ENCODE assay signal across 12 cellular contexts in the genomic region with DNA sequence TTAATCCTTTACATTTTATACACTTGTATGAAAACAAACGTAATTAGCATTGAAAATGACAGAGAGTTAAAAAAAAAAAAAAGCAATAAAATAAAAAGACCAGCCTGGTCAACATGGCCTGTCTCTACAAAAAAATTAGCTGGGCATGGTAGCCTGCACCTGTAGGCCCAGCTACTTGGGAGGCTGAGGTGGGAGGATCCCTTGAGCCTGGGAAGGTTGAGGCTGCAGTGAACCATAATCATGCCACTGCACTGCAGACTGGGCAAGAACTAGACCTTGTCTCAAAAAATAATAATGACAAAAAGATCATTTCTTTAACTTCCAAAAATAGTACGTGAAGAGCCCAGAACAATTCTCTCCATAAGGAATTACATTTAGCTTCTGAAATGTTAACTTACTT. TPM values are rescaled to one million over a fixed set of nuclear protein-coding genes. Genes with fewer than 3 reads are reported as not detected.
A peak's percentile ranks its signal among the peaks of the same experiment; 100 is the strongest.
DNase-seq lines count a peak whose midpoint lies in the region; ATAC-seq and TF ChIP-seq lines count a peak whose summit lies in the region.
"Had no signal": no experiment of that assay in that cellular context is flagged by ENCODE, and none has a peak within 500 bp of the region (broad histone marks: within the 10 kb centered on the region; RNA-seq: fewer than 3 reads in every experiment).

No MANE protein-coding gene starts in this region.

- DNase-seq in T-helper 1 cell (no peak), OCI-LY7 (ENCODE audit: low spot score) (no peak), caudate nucleus (lab: John Stamatoyannopoulos, UW) (no peak), NCI-H2107 (lab: John Stamatoyannopoulos, UW) (no peak)
- DNase-seq: 8988T; stimulated activated CD4-positive, alpha-beta T cell treated with anti-CD3 and anti-CD28 coated beads, Interleukin-15, amount 100 ng/mL, for 24 hours; uterus had no signal

- H2AFZ ChIP-seq in OCI-LY7 (ENCODE audit: low read length) (no peak overlapping the region), parathyroid adenoma (no peak overlapping the region)

- peaks cover 43% of the 10 kb centered on the region for H3K36me3 Mint-ChIP-seq in T-helper 1 cell treated with Interleukin-12 subunit alpha and Interleukin-12 subunit beta and Interleukin-4 antibody, amounts not matched to agents 30 μg/mL and 1 μg/mL, for 36 hours (ENCODE audit: low read depth)

- intact Hi-C loops in OCI-LY7 (cut with micrococcal nuclease; ENCODE audit: unreplicated experiment) = no loop called here

- peaks cover 54% of the 10 kb centered on the region for H3K79me2 ChIP-seq in OCI-LY7 (ENCODE audit: insufficient read depth, low read depth, low read length)
- peaks cover 16% of the 10 kb centered on the region for H3K79me2 ChIP-seq in parathyroid adenoma

- H3K9ac ChIP-seq in endocrine pancreas (ENCODE audit: control insufficient read depth, insufficient read depth, low read length) (no peak overlapping the region), parathyroid adenoma (no peak overlapping the region)

- CTCF ChIA-PET in OCI-LY7 (lab: Charles Lee; ENCODE audit: unreplicated experiment) = no interaction called here

- H3K4me1 Mint-ChIP-seq in T-helper 1 cell treated with Interleukin-12 subunit alpha and Interleukin-12 subunit beta and Interleukin-4 antibody, amounts not matched to agents 30 μg/mL and 1 μg/mL, for 36 hours (ENCODE audit: low read depth) = peaks cover 46% of the 10 kb centered on the region

- H3K27me3 Mint-ChIP-seq in T-helper 1 cell treated with Interleukin-12 subunit alpha and Interleukin-12 subunit beta and Interleukin-4 antibody, amounts not matched to agents 30 μg/mL and 1 μg/mL, for 36 hours (ENCODE audit: low read depth) = peaks cover 5% of the 10 kb centered on the region

- H3K9me2 ChIP-seq in OCI-LY7 (ENCODE audit: insufficient read depth, low read length) = no peaks in the 10 kb centered on the region

- TF ChIP-seq CTCF in OCI-LY7 (conservative IDR thresholded peaks at IDR 0.05; ENCODE audit: low read length) (no peak), parathyroid adenoma (IDR thresholded peaks at IDR 0.05) (no peak)

- H3K27ac Mint-ChIP-seq in T-helper 1 cell treated with Interleukin-12 subunit alpha and Interleukin-12 subunit beta and Interleukin-4 antibody, amounts not matched to agents 30 μg/mL and 1 μg/mL, for 36 hours = no peak overlapping the region

- H3K27ac ChIP-seq in OCI-LY7 (ENCODE audit: low read depth, low read length, poor library complexity, severe bottlenecking) (no peak overlapping the region), parathyroid adenoma (no peak overlapping the region), caudate nucleus (ENCODE audit: low read depth, low read length) (no peak overlapping the region)
- H3K27ac ChIP-seq: RWPE1 had no signal

- H3K36me3 ChIP-seq in OCI-LY7 (ENCODE audit: insufficient read depth, low read length) (peaks cover 62% of the 10 kb centered on the region), endocrine pancreas (ENCODE audit: control insufficient read depth, insufficient read depth, low read length) (peaks cover 3% of the 10 kb centered on the region), parathyroid adenoma (ENCODE audit: control insufficient read depth, insufficient read depth, low read length) (no peaks in the 10 kb centered on the region)
- H3K36me3 ChIP-seq: uterus had no signal

- POLR2A ChIA-PET in OCI-LY7 (lab: Charles Lee) = interaction anchor here (0.6 to 1.6 kb wide), 6 partner anchors 9 to 536 kb away, joined by 3 to 6 read pairs (median 3); no protein-coding TSS in a partner anchor

- no TSS peak for BruUV-seq in OCI-LY7 (replicated peaks; lab: Mats Ljungman, UMichigan)

- peak overlapping the region; percentile 94 for H3K4me3 Mint-ChIP-seq in T-helper 1 cell treated with Interleukin-12 subunit alpha and Interleukin-12 subunit beta and Interleukin-4 antibody, amounts not matched to agents 30 μg/mL and 1 μg/mL, for 36 hours

- H3K4me2 ChIP-seq in OCI-LY7 (ENCODE audit: low read length) = peak overlapping the region; percentile 93
- H3K4me2 ChIP-seq in parathyroid adenoma (ENCODE audit: low read length) = no peak overlapping the region

- peaks cover 16% of the 10 kb centered on the region; the same call in 1 of the 2 replicates for H4K20me1 ChIP-seq in OCI-LY7 (ENCODE audit: insufficient read depth, low read length)

- no peaks in the 10 kb centered on the region for H3K9me3 Mint-ChIP-seq in T-helper 1 cell treated with Interleukin-12 subunit alpha and Interleukin-12 subunit beta and Interleukin-4 antibody, amounts not matched to agents 30 μg/mL and 1 μg/mL, for 36 hours

- H3K27me3 ChIP-seq in endocrine pancreas (ENCODE audit: control insufficient read depth, insufficient read depth, low read length) (no peaks in the 10 kb centered on the region), parathyroid adenoma (ENCODE audit: control insufficient read depth, insufficient read depth, low read length) (no peaks in the 10 kb centered on the region)
- H3K27me3 ChIP-seq: uterus had no signal

- H3K4me1 ChIP-seq in OCI-LY7 (ENCODE audit: insufficient read depth, low read length, poor library complexity, severe bottlenecking) (peaks cover 11% of the 10 kb centered on the region), endocrine pancreas (ENCODE audit: control insufficient read depth, insufficient read depth, low read length) (peaks cover 14% of the 10 kb centered on the region), parathyroid adenoma (peaks cover 21% of the 10 kb centered on the region)
- H3K4me1 ChIP-seq: uterus had no signal

- H3K9me3 ChIP-seq in OCI-LY7 (ENCODE audit: low read length) = no peaks in the 10 kb centered on the region
- no peaks in the 10 kb centered on the region for H3K9me3 ChIP-seq in endocrine pancreas (ENCODE audit: control insufficient read depth, low read length)
- no peaks in the 10 kb centered on the region for H3K9me3 ChIP-seq in parathyroid adenoma (ENCODE audit: control insufficient read depth, low read length)
- H3K9me3 ChIP-seq: uterus had no signal

- H3K4me3 ChIP-seq in OCI-LY7 (ENCODE audit: low read depth, low read length, poor library complexity, severe bottlenecking) (peak overlapping the region; percentile 96), endocrine pancreas (ENCODE audit: control insufficient read depth, insufficient read depth, low read length) (peak overlapping the region; percentile 95), parathyroid adenoma (ENCODE audit: low read depth, low read length) (peak overlapping the region; percentile 97)

- ATAC-seq in GM21447 (IDR thresholded peaks at IDR 0.05; ENCODE audit: unreplicated experiment) = no peak

RNA-seq across cellular contexts. Expression of a gene that starts 1.9 kb away (rescaled TPM):
- 61.2 and 63.3 TPM in 2 replicates for total RNA-seq in OCI-LY7 (2014; rRNA removed; shearing (Covaris generic))
- 145 and 158 TPM in 2 replicates for total RNA-seq in OCI-LY7 (2022)
